Comparison of ENCODE assay signal across 20 cellular contexts in the genomic region with DNA sequence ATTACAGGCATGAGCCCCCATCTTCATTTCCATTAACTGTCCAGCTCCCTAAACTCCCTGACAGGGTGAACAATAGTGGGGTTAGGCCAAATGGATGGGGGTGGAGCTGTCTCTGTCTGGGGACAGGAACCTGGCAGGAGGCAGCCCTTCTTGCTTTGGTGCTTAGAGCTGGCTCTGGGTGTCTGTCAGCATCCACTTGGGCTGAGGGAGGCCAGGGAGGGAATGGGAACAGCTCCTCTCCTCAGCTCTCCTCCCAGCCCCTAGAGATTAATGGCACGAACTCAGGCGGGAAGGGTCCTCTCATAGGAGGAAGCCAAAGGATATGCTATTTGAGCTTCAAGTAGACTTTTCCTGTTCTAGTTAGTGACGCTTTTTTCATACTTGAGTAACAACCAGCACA. TPM values are rescaled to one million over a fixed set of nuclear protein-coding genes. Genes with fewer than 3 reads are reported as not detected.
DNase-seq lines count a peak whose midpoint lies in the region; ATAC-seq and TF ChIP-seq lines count a peak whose summit lies in the region.
"Had no signal": no experiment of that assay in that cellular context is flagged by ENCODE, and none has a peak within 500 bp of the region (broad histone marks: within the 10 kb centered on the region; RNA-seq: fewer than 3 reads in every experiment).

No MANE protein-coding gene starts in this region.

- no peaks in the 10 kb centered on the region for H3K9me3 ChIP-seq in H9 (ENCODE audit: control insufficient read depth, low read depth, low read length)
- no peaks in the 10 kb centered on the region for H3K9me3 ChIP-seq in upper lobe of right lung
- no peaks in the 10 kb centered on the region for H3K9me3 ChIP-seq in vagina

- H2AFZ ChIP-seq in H9 (ENCODE audit: low read length), result no peak overlapping the region

- H3K4me3 ChIP-seq in upper lobe of right lung (no peak overlapping the region), vagina (no peak overlapping the region)

- H3K36me3 ChIP-seq in upper lobe of right lung (no peaks in the 10 kb centered on the region), vagina (no peaks in the 10 kb centered on the region)

- H3K27ac ChIP-seq in H9 (ENCODE audit: insufficient read length, low read depth, low read length) (no peak overlapping the region), upper lobe of right lung (no peak overlapping the region), vagina (no peak overlapping the region)

- H3T11ph ChIP-seq in H9 (ENCODE audit: low read length), result no peak overlapping the region

- no peak overlapping the region for H2BK5ac ChIP-seq in H9 (ENCODE audit: insufficient read length, low read length)

- no peak overlapping the region for H3K18ac ChIP-seq in H9 (ENCODE audit: insufficient read length, low read depth, low read length)

- H2BK15ac ChIP-seq in H9 (ENCODE audit: low read depth, low read length), result no peak overlapping the region

- H2AK5ac ChIP-seq in H9 (ENCODE audit: insufficient read length, low read length), result no peak overlapping the region

- no peak overlapping the region for H3K27ac Mint-ChIP-seq in H9

- ATAC-seq in left lobe of liver (no peak), upper lobe of right lung (no peak)
- ATAC-seq: Right ventricle myocardium inferior had no signal

- H3K27me3 Mint-ChIP-seq in H9 (ENCODE audit: low read depth), result peaks cover 44% of the 10 kb centered on the region

- no peak overlapping the region for H2BK20ac ChIP-seq in H9 (ENCODE audit: low read depth, low read length, poor library complexity, severe bottlenecking)

- H3K14ac ChIP-seq in H9 (ENCODE audit: insufficient read depth, low read length), result no peak overlapping the region

- peaks cover 58 to 81% of the 10 kb centered on the region in 2 experiments for H3K4me1 Mint-ChIP-seq in H9
- H3K4me1 Mint-ChIP-seq: CD4-positive, CD25-positive, alpha-beta regulatory T cell had no signal

- H2BK120ac ChIP-seq in H9 (ENCODE audit: low read depth, low read length, poor library complexity, severe bottlenecking), result no peak overlapping the region

- no peak for TF ChIP-seq CTCF in H9 (conservative IDR thresholded peaks at IDR 0.05)
- no peak for TF ChIP-seq CTCF in upper lobe of right lung (IDR thresholded peaks at IDR 0.05)
- TF ChIP-seq CTCF in vagina (IDR thresholded peaks at IDR 0.05), result no peak

- H3K27me3 ChIP-seq in H9 (ENCODE audit: insufficient read depth, low read length) (no peaks in the 10 kb centered on the region; the same call in 1 of the 2 replicates), upper lobe of right lung (peaks cover 27% of the 10 kb centered on the region), vagina (no peaks in the 10 kb centered on the region)

- H2BK12ac ChIP-seq in H9 (ENCODE audit: insufficient read length, low read depth, low read length), result no peak overlapping the region

- H3K23ac ChIP-seq in H9 (ENCODE audit: insufficient read length, low read depth, low read length), result no peak overlapping the region

- H3K4me3 Mint-ChIP-seq in H9, result no peak overlapping the region
- H3K4me3 Mint-ChIP-seq: CD4-positive, CD25-positive, alpha-beta regulatory T cell had no signal

- no peaks in the 10 kb centered on the region for H3K79me1 ChIP-seq in H9 (ENCODE audit: insufficient read depth, low read depth, low read length, poor library complexity, severe bottlenecking)

- no peaks in the 10 kb centered on the region for H3K36me3 Mint-ChIP-seq in H9 (ENCODE audit: insufficient read depth in 1 of 3, low read depth in 3 of 3)

- intact Hi-C loops in upper lobe of right lung (cut with DNase I), result no loop called here
- intact Hi-C loops in vagina (cut with DNase I), result no loop called here

- WGBS in H9 (ENCODE audit: extremely low coverage, insufficient read length, low lambda C conversion rate), result no CpG with 5 or more reads among the region's 3 CpGs

- H3K23me2 ChIP-seq in H9 (ENCODE audit: insufficient read length, low read depth, low read length, poor library complexity, severe bottlenecking), result no peaks in the 10 kb centered on the region

- H3K4ac ChIP-seq in H9 (ENCODE audit: low read depth, low read length), result no peak overlapping the region

- no peak overlapping the region for H3K9ac ChIP-seq in H9 (ENCODE audit: extremely low read depth, insufficient read length, low read length)

- no peak overlapping the region for H3K56ac ChIP-seq in H9 (ENCODE audit: insufficient read length, low read depth, low read length)

- H4K8ac ChIP-seq in H9 (replicated peaks; ENCODE audit: insufficient read length, low read depth, low read length), result no peak overlapping the region

- H3K4me1 ChIP-seq in H9 (ENCODE audit: insufficient read depth, low read length) (peaks cover 17% of the 10 kb centered on the region; the same call in 1 of the 2 replicates), upper lobe of right lung (no peaks in the 10 kb centered on the region), vagina (no peaks in the 10 kb centered on the region)

- no peaks in the 10 kb centered on the region for H4K20me1 ChIP-seq in H9 (ENCODE audit: control insufficient read depth, insufficient read depth, insufficient read length)

- no peak overlapping the region for H4K91ac ChIP-seq in H9 (ENCODE audit: insufficient read length, low read depth, low read length)

- no peak for TF ChIP-seq POLR2A in vagina (IDR thresholded peaks at IDR 0.05)

- no peaks in the 10 kb centered on the region; a peak in 1 of 5 replicates for H3K9me3 Mint-ChIP-seq in H9
- H3K9me3 Mint-ChIP-seq: CD4-positive, CD25-positive, alpha-beta regulatory T cell had no signal

- H4K5ac ChIP-seq in H9 (ENCODE audit: insufficient read length, low read depth, low read length), result no peak overlapping the region

- no peaks in the 10 kb centered on the region for H3K79me2 ChIP-seq in H9 (ENCODE audit: insufficient read depth, low read length)

- DNase-seq in DMS53 treated with DMSO at 0.1 percent for 48 hours (lab: John Stamatoyannopoulos, UW; ENCODE audit: unreplicated experiment) (peak; percentile 40), H9 (peak; percentile 17), left lobe of liver (ENCODE audit: low spot score) (peak; percentile 23), upper lobe of right lung (peak; percentile 26), NCI-H2029 treated with DMSO at 0.1 percent for 48 hours (lab: John Stamatoyannopoulos, UW) (no peak), vagina (ENCODE audit: extremely low spot score in 2 of 2) (no peak), OCI-M2 (lab: John Stamatoyannopoulos, UW; ENCODE audit: unreplicated experiment) (no peak)
- DNase-seq: CD4-positive, CD25-positive, alpha-beta regulatory T cell; COR-L47; DMS 273 treated with DMSO at 0.1 percent for 48 hours; EL; MM.1S; NCI-H1092 treated with DMSO at 0.1 percent for 48 hours; NCI-H146; NCI-H2081; NCI-H446 treated with DMSO at 0.1 percent for 48 hours; NCI-H69; SW 1271 had no signal

- H3K4me2 ChIP-seq in H9 (ENCODE audit: insufficient read depth, insufficient read length, low read length), result no peak overlapping the region

RNA-seq across cellular contexts. Expression of a gene that starts 11.1 kb away (rescaled TPM):
- total RNA-seq in H9 (2021) (0.75 and 0.96 TPM in 2 replicates), left lobe of liver (not detected), upper lobe of right lung (not detected), vagina (not detected)
- total RNA-seq: CD4-positive, CD25-positive, alpha-beta regulatory T cell; LHCN-M2; Right ventricle myocardium inferior had no signal

RNA-seq across cellular contexts. Expression of a gene that starts 27.5 kb away (rescaled TPM):
- total RNA-seq in H9 (2021) (36.3 and 36.4 TPM in 2 replicates), left lobe of liver (6.0 TPM), upper lobe of right lung (39.2 TPM), vagina (37.3 TPM)

Comparison
In these comparisons a context has a peak if more than half of its experiments do, and no peak if none do; other contexts are left out.
1. DNase-seq: peak in DMS53 treated with DMSO at 0.1 percent for 48 hours (single experiment), H9 (single experiment), left lobe of liver (single experiment) and upper lobe of right lung (single experiment); none in NCI-H2029 treated with DMSO at 0.1 percent for 48 hours (single experiment), vagina (0 of 2) and OCI-M2 (single experiment).